ENCODE assay signal across 1 cellular context in the genomic region with DNA sequence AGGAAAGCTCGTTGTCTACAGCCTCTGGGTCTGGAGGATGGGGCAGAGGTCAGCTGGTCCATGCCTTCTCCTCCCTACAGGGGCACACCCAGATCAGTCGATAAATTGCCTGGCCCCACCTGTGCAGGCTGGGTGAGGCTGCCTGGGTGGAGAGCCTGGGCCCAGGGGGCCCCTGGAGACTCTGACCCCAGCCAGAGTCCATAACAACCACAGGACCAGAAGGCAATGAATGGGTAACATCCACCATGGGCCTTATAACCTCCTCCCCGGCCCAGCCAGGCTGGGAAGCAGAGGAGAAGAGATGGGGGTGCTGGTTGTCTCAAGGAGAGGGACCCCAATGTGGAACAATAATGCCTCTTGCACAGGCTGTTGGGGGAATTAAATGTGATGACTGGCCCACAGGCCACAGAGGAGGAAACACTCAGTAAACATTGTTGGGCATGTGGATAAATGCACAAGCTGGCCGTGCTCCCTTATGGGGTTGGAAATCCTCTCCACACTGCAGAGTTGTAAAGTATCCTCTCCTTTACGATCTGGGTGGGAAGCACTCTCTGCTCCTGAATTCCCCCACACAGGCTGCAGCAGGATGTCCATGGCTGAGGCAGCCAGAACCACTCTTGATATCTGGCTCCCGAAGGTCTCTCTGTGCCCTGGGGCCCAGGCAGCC.
TF ChIP-seq lines count a peak whose summit lies in the region.

No MANE protein-coding gene starts in this region.

TF ChIP-seq in HepG2, 621 proteins besides CTCF, POLR2A, EP300 and RAD21 (continued from another document and continues in another):
- TF ChIP-seq, protein P1, sequence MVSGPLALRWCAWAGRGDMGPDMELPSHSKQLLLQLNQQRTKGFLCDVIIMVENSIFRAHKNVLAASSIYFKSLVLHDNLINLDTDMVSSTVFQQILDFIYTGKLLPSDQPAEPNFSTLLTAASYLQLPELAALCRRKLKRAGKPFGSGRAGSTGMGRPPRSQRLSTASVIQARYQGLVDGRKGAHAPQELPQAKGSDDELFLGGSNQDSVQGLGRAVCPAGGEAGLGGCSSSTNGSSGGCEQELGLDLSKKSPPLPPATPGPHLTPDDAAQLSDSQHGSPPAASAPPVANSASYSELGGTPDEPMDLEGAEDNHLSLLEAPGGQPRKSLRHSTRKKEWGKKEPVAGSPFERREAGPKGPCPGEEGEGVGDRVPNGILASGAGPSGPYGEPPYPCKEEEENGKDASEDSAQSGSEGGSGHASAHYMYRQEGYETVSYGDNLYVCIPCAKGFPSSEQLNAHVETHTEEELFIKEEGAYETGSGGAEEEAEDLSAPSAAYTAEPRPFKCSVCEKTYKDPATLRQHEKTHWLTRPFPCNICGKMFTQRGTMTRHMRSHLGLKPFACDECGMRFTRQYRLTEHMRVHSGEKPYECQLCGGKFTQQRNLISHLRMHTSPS (CRISPR knock-in tag; IDR thresholded peaks at IDR 0.05; ENCODE audit: low read depth): peak; percentile 62; the same call in 1 of the 2 replicates
- no peak for TF ChIP-seq FOXO4 (CRISPR knock-in tag; conservative IDR thresholded peaks at IDR 0.05)
- no peak for TF ChIP-seq CEBPB (IDR thresholded peaks at IDR 0.05; ENCODE audit: borderline replicate concordance, low read depth, low read length)
- TF ChIP-seq, protein P2, sequence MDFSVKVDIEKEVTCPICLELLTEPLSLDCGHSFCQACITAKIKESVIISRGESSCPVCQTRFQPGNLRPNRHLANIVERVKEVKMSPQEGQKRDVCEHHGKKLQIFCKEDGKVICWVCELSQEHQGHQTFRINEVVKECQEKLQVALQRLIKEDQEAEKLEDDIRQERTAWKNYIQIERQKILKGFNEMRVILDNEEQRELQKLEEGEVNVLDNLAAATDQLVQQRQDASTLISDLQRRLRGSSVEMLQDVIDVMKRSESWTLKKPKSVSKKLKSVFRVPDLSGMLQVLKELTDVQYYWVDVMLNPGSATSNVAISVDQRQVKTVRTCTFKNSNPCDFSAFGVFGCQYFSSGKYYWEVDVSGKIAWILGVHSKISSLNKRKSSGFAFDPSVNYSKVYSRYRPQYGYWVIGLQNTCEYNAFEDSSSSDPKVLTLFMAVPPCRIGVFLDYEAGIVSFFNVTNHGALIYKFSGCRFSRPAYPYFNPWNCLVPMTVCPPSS (IDR thresholded peaks at IDR 0.05): no peak
- TF ChIP-seq AFF4 (CRISPR knock-in tag; IDR thresholded peaks at IDR 0.05): no peak
- TF ChIP-seq ZNF629 (CRISPR knock-in tag; conservative IDR thresholded peaks at IDR 0.05): 0 out of 2 replicates have a peak, but pooled peaks have one; percentile 11
- TF ChIP-seq GTF3A (CRISPR knock-in tag; conservative IDR thresholded peaks at IDR 0.05): 0 out of 2 replicates have a peak, but pooled peaks have one; percentile 55
- TF ChIP-seq HDAC1 (CRISPR knock-in tag; IDR thresholded peaks at IDR 0.05): peak; percentile 35; the same call in 1 of the 2 replicates
- TF ChIP-seq, protein P3, sequence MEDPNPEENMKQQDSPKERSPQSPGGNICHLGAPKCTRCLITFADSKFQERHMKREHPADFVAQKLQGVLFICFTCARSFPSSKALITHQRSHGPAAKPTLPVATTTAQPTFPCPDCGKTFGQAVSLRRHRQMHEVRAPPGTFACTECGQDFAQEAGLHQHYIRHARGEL (CRISPR knock-in tag; IDR thresholded peaks at IDR 0.05): 0 out of 2 replicates have a peak, but pooled peaks have one; percentile 7
- TF ChIP-seq KDM2A (CRISPR knock-in tag; IDR thresholded peaks at IDR 0.05; ENCODE audit: borderline replicate concordance, low read depth): no peak
- no peak for TF ChIP-seq ZSCAN30 (CRISPR knock-in tag; IDR thresholded peaks at IDR 0.05)
- no peak for TF ChIP-seq IRX3 (CRISPR knock-in tag; IDR thresholded peaks at IDR 0.05; ENCODE audit: borderline replicate concordance, low read depth)
- no peak for TF ChIP-seq JUNB (CRISPR knock-in tag; IDR thresholded peaks at IDR 0.05; ENCODE audit: borderline replicate concordance)
- no peak for TF ChIP-seq ZNF674 (CRISPR knock-in tag; IDR thresholded peaks at IDR 0.05; ENCODE audit: low read depth)
- no peak for TF ChIP-seq RNF219 (CRISPR knock-in tag; IDR thresholded peaks at IDR 0.05)
- no peak for TF ChIP-seq EHMT2 (IDR thresholded peaks at IDR 0.05; ENCODE audit: borderline replicate concordance, low read depth, low read length)
- TF ChIP-seq, protein P4, sequence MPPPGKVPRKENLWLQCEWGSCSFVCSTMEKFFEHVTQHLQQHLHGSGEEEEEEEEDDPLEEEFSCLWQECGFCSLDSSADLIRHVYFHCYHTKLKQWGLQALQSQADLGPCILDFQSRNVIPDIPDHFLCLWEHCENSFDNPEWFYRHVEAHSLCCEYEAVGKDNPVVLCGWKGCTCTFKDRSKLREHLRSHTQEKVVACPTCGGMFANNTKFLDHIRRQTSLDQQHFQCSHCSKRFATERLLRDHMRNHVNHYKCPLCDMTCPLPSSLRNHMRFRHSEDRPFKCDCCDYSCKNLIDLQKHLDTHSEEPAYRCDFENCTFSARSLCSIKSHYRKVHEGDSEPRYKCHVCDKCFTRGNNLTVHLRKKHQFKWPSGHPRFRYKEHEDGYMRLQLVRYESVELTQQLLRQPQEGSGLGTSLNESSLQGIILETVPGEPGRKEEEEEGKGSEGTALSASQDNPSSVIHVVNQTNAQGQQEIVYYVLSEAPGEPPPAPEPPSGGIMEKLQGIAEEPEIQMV (CRISPR knock-in tag; IDR thresholded peaks at IDR 0.05; ENCODE audit: low read depth): no peak
- no peak for TF ChIP-seq ZNF275 (CRISPR knock-in tag; IDR thresholded peaks at IDR 0.05; ENCODE audit: borderline replicate concordance)
- no peak for TF ChIP-seq ADNP (CRISPR knock-in tag; IDR thresholded peaks at IDR 0.05)
- no peak for TF ChIP-seq SMAD9 (CRISPR knock-in tag; IDR thresholded peaks at IDR 0.05)
- TF ChIP-seq NRL (CRISPR knock-in tag; IDR thresholded peaks at IDR 0.05; ENCODE audit: borderline replicate concordance): 0 out of 2 replicates have a peak, but pooled peaks have one; percentile 42
- no peak for TF ChIP-seq ZSCAN20 (CRISPR knock-in tag; IDR thresholded peaks at IDR 0.05; ENCODE audit: borderline replicate concordance)
- peak; percentile 64 for TF ChIP-seq HNF4A (CRISPR knock-in tag; IDR thresholded peaks at IDR 0.05)
- TF ChIP-seq SAFB2 (CRISPR knock-in tag; IDR thresholded peaks at IDR 0.05; ENCODE audit: borderline replicate concordance, low read depth): no peak
- no peak for TF ChIP-seq ZHX1 (CRISPR knock-in tag; IDR thresholded peaks at IDR 0.05; ENCODE audit: low read depth)
- no peak for TF ChIP-seq ZNF260 (CRISPR knock-in tag; IDR thresholded peaks at IDR 0.05; ENCODE audit: borderline replicate concordance, low read depth)
- TF ChIP-seq ZNF878 (CRISPR knock-in tag; IDR thresholded peaks at IDR 0.05): no peak
- TF ChIP-seq PHF20 (CRISPR knock-in tag; IDR thresholded peaks at IDR 0.05): no peak
- peak; percentile 60; the same call in 1 of the 2 replicates for TF ChIP-seq MTA1 (CRISPR knock-in tag; IDR thresholded peaks at IDR 0.05; ENCODE audit: borderline replicate concordance)
- TF ChIP-seq ZNF782 (CRISPR knock-in tag; IDR thresholded peaks at IDR 0.05; ENCODE audit: borderline replicate concordance): no peak; the same call in 1 of the 2 replicates
- TF ChIP-seq ZC3H13 (CRISPR knock-in tag; IDR thresholded peaks at IDR 0.05): no peak
- TF ChIP-seq ZNF563 (CRISPR knock-in tag; IDR thresholded peaks at IDR 0.05): no peak
- TF ChIP-seq RXRA (CRISPR knock-in tag; IDR thresholded peaks at IDR 0.05): no peak
- no peak for TF ChIP-seq NCOA2 (CRISPR knock-in tag; IDR thresholded peaks at IDR 0.05)
- TF ChIP-seq ZNF776 (CRISPR knock-in tag; IDR thresholded peaks at IDR 0.05): no peak
- no peak for TF ChIP-seq CREBL2 (CRISPR knock-in tag; IDR thresholded peaks at IDR 0.05; ENCODE audit: borderline replicate concordance)
- no peak for TF ChIP-seq NFE2 (CRISPR knock-in tag; IDR thresholded peaks at IDR 0.05)
